Comparison of ENCODE assay signal across 28 cellular contexts in the genomic region with DNA sequence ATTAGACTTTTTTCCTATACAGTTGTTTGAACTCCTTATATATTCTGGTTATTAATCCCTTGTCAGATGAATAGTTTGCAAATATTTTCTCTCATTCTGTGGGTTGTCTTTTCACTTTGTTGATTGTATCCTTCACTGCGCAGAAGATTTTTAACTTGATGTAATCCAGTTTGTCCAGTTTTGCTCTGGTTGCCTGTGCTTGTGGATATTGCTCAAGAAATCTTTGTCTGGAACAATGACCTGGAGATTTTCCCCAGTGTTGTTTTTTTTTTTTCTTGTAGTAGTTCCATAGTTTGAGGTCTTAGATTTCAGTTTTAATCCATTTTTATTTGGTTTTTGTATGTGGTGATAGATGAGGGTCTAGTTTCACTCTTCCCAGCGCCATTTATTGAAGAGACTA.
"Had no signal": no experiment of that assay in that cellular context is flagged by ENCODE, and none has a peak within 500 bp of the region (broad histone marks: within the 10 kb centered on the region; RNA-seq: fewer than 3 reads in every experiment).

No MANE protein-coding gene starts in this region.

- ATAC-seq: esophagus mucosa, gastrocnemius medialis, heart right ventricle, left cardiac atrium, left lung, left ventricle myocardium superior, lower lobe of right lung, mucosa of descending colon had no signal

- H3K4me1 ChIP-seq: esophagus squamous epithelium, gastrocnemius medialis, heart right ventricle, left lung, lower lobe of right lung had no signal

- H3K36me3 ChIP-seq: esophagus squamous epithelium, gastrocnemius medialis, heart right ventricle, left lung, lower lobe of right lung had no signal

- FAIRE-seq: colon, endothelial cell of umbilical vein, islet of Langerhans, keratinocyte had no signal

- H3K27me3 ChIP-seq: esophagus squamous epithelium, gastrocnemius medialis, heart right ventricle, left lung had no signal

- H3K4me3 ChIP-seq: coronary artery, dorsolateral prefrontal cortex, esophagus squamous epithelium, gastrocnemius medialis, heart right ventricle, left lung, lower lobe of right lung, mucosa of descending colon had no signal

- H3K9me3 ChIP-seq: esophagus squamous epithelium, gastrocnemius medialis, lower lobe of right lung, mucosa of descending colon had no signal

- H3K27me3 Mint-ChIP-seq: naive B cell had no signal

- H3K4me3 Mint-ChIP-seq: mesothelial cell of epicardium, naive B cell had no signal

- DNase-seq: dermis blood vessel endothelial cell; dorsolateral prefrontal cortex; effector CD4-positive, alpha-beta T cell; effector memory CD4-positive, alpha-beta T cell; erythroblast; esophagus squamous epithelium; foreskin fibroblast; foreskin melanocyte; gastrocnemius medialis; glutamatergic neuron; head of caudate nucleus; heart right ventricle; hippocampal formation; left cardiac atrium; left lung; left ventricle myocardium superior; lower lobe of right lung; mesenchymal stem cell; mucosa of descending colon; naive B cell had no signal

- H3K36me3 Mint-ChIP-seq: mesothelial cell of epicardium, naive B cell had no signal

- H3K4me1 Mint-ChIP-seq: mesothelial cell of epicardium, naive B cell had no signal

- H3K27ac Mint-ChIP-seq: mesothelial cell of epicardium, naive B cell had no signal

- H3K27ac ChIP-seq: coronary artery, dorsolateral prefrontal cortex, epithelial cell of prostate, esophagus squamous epithelium, gastrocnemius medialis, heart right ventricle, left lung, lower lobe of right lung had no signal
